In the genomic region with DNA sequence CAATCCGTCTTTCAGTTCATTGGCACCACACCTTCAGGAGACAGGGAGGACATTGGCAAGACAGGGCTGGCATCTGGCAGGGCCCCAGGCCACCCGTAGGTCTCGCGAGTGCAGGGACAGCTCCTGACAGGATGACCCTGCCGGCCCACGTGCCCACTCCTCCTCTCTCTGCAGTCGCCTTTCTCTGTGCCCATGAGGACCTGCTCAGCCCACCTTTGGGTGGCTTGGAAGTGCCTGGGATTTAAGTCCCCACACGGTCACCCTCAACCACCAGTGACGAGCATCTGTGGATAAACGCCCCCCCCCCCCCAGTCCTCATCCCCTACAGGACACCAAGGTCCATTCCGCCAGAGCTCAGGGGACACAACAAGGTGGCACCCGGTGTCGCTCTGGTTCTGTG, we compare ENCODE assay signal across 28 cellular contexts. TPM values are rescaled to one million over a fixed set of nuclear protein-coding genes. Genes with fewer than 3 reads are reported as not detected.
A peak's percentile ranks its signal among the peaks of the same experiment; 100 is the strongest.
DNase-seq lines count a peak whose midpoint lies in the region; ATAC-seq and TF ChIP-seq lines count a peak whose summit lies in the region.
"Had no signal": no experiment of that assay in that cellular context is flagged by ENCODE, and none has a peak within 500 bp of the region (broad histone marks: within the 10 kb centered on the region; RNA-seq: fewer than 3 reads in every experiment).

No MANE protein-coding gene starts in this region.

- no peak overlapping the region for H3K4me3 ChIP-seq in neuronal stem cell (ENCODE audit: low read length in 2 of 2)
- H3K4me3 ChIP-seq: body of pancreas, hepatocyte, neural progenitor cell, prostate gland, tibial artery had no signal

- no peak overlapping the region for H2BK15ac ChIP-seq in neuronal stem cell (ENCODE audit: low read length)

- H3K9ac ChIP-seq in neuronal stem cell (ENCODE audit: low read depth, low read length, poor library complexity) = no peak overlapping the region
- H3K9ac ChIP-seq: neural progenitor cell had no signal

- no peaks in the 10 kb centered on the region for H3K27me3 Mint-ChIP-seq in T-helper 2 cell treated with Interferon-gamma antibody and Interleukin-4, amounts not matched to agents 5 μg/mL and 100 μg/mL, for 36 hours (ENCODE audit: low read depth)
- no peaks in the 10 kb centered on the region for H3K27me3 Mint-ChIP-seq in CD4-positive, alpha-beta T cell
- no peaks in the 10 kb centered on the region for H3K27me3 Mint-ChIP-seq in activated naive CD8-positive, alpha-beta T cell treated with anti-CD3 and anti-CD28 coated beads, Interleukin-2, amount 50 U/mL, for 24 hours
- H3K27me3 Mint-ChIP-seq: activated naive CD4-positive, alpha-beta T cell treated with anti-CD3 and anti-CD28 coated beads, Interleukin-2, amount 50 U/mL, for 24 hours; B cell had no signal

- no peaks in the 10 kb centered on the region for H3K9me3 Mint-ChIP-seq in T-helper 2 cell treated with Interferon-gamma antibody and Interleukin-4, amounts not matched to agents 5 μg/mL and 100 μg/mL, for 36 hours
- no peaks in the 10 kb centered on the region for H3K9me3 Mint-ChIP-seq in CD4-positive, alpha-beta T cell
- no peaks in the 10 kb centered on the region for H3K9me3 Mint-ChIP-seq in activated naive CD8-positive, alpha-beta T cell treated with anti-CD3 and anti-CD28 coated beads, Interleukin-2, amount 50 U/mL, for 24 hours
- H3K9me3 Mint-ChIP-seq: activated naive CD4-positive, alpha-beta T cell treated with anti-CD3 and anti-CD28 coated beads, Interleukin-2, amount 50 U/mL, for 24 hours; neural progenitor cell had no signal

- peaks cover 4 to 5% of the 10 kb centered on the region in 2 donors for H3K4me1 ChIP-seq in neuronal stem cell (ENCODE audit: control insufficient read depth in 2 of 2, insufficient read depth in 1 of 2, low read depth in 1 of 2, low read length in 2 of 2)
- H3K4me1 ChIP-seq: foreskin keratinocyte, prostate gland had no signal

- H3K4me1 Mint-ChIP-seq in T-helper 2 cell treated with Interferon-gamma antibody and Interleukin-4, amounts not matched to agents 5 μg/mL and 100 μg/mL, for 36 hours (ENCODE audit: low read depth) = peaks cover 47% of the 10 kb centered on the region
- H3K4me1 Mint-ChIP-seq in CD4-positive, alpha-beta T cell (ENCODE audit: low read depth) = peaks cover 62% of the 10 kb centered on the region
- peaks cover 76% of the 10 kb centered on the region for H3K4me1 Mint-ChIP-seq in activated naive CD8-positive, alpha-beta T cell treated with anti-CD3 and anti-CD28 coated beads, Interleukin-2, amount 50 U/mL, for 24 hours

- peak overlapping the region; percentile 11 for H4K91ac ChIP-seq in neuronal stem cell (ENCODE audit: low read depth, low read length, poor library complexity)

- H3K4me2 ChIP-seq in neuronal stem cell (ENCODE audit: insufficient read depth, low read length, poor library complexity, severe bottlenecking) = no peak overlapping the region
- H3K4me2 ChIP-seq: hepatocyte, neural progenitor cell had no signal

- POLR2A ChIA-PET in CD4-positive, alpha-beta T cell (lab: Charles Lee) = no interaction called here

- no CpG with 5 or more reads among the region's 13 CpGs for WGBS in neuronal stem cell (ENCODE audit: extremely low coverage in 2 of 2, insufficient read length in 2 of 2, insufficient replicate concordance in 1 of 2), 2 donors

- H3K27ac Mint-ChIP-seq in T-helper 2 cell treated with Interferon-gamma antibody and Interleukin-4, amounts not matched to agents 5 μg/mL and 100 μg/mL, for 36 hours = peak overlapping the region; percentile 66
- peak overlapping the region; percentile 6 for H3K27ac Mint-ChIP-seq in CD4-positive, alpha-beta T cell
- H3K27ac Mint-ChIP-seq in activated naive CD8-positive, alpha-beta T cell treated with anti-CD3 and anti-CD28 coated beads, Interleukin-2, amount 50 U/mL, for 24 hours = peak overlapping the region; percentile 12
- H3K27ac Mint-ChIP-seq: activated naive CD4-positive, alpha-beta T cell treated with anti-CD3 and anti-CD28 coated beads, Interleukin-2, amount 50 U/mL, for 24 hours; B cell; neural progenitor cell had no signal

- no peaks in the 10 kb centered on the region for H3K9me3 ChIP-seq in CD4-positive, alpha-beta T cell (ENCODE audit: control insufficient read depth, low read length)
- no peaks in the 10 kb centered on the region for H3K9me3 ChIP-seq in neuronal stem cell (replicated peaks in 1 of 2; ENCODE audit: control insufficient read depth in 2 of 2, insufficient read depth in 1 of 2, low read depth in 1 of 2, low read length in 2 of 2)
- H3K9me3 ChIP-seq: body of pancreas, prostate gland, tibial artery had no signal

- no peak overlapping the region for H4K8ac ChIP-seq in neuronal stem cell (ENCODE audit: low read depth, low read length)

- peaks cover 9% of the 10 kb centered on the region for H3K79me1 ChIP-seq in neuronal stem cell (ENCODE audit: low read depth, low read length)

- intact Hi-C loops in CD4-positive, alpha-beta T cell (cut with DNase I, micrococcal nuclease) = loop anchor here in 1 of 2 experiments (5.0 to 10.0 kb wide), 4 partner anchors 58 to 451 kb away; partner anchors contain the start of gene CLPTM1L

- no peak overlapping the region for H2BK120ac ChIP-seq in neuronal stem cell (ENCODE audit: low read depth, low read length)

- no peak overlapping the region for H2AK5ac ChIP-seq in neuronal stem cell (ENCODE audit: low read depth, low read length)

- no peaks in the 10 kb centered on the region for H3K27me3 ChIP-seq in CD4-positive, alpha-beta T cell (ENCODE audit: control insufficient read depth, insufficient read depth, low read length)
- H3K27me3 ChIP-seq in neuronal stem cell (ENCODE audit: control insufficient read depth in 3 of 3, insufficient read depth in 3 of 3, low read depth in 1 of 3, low read length in 3 of 3) = no peaks in the 10 kb centered on the region
- H3K27me3 ChIP-seq: body of pancreas, foreskin keratinocyte, hepatocyte, neural progenitor cell, tibial artery had no signal

- H3K4me3 Mint-ChIP-seq in T-helper 2 cell treated with Interferon-gamma antibody and Interleukin-4, amounts not matched to agents 5 μg/mL and 100 μg/mL, for 36 hours = peak overlapping the region; percentile 19
- H3K4me3 Mint-ChIP-seq in CD4-positive, alpha-beta T cell = peak overlapping the region; percentile 12
- H3K4me3 Mint-ChIP-seq in activated naive CD8-positive, alpha-beta T cell treated with anti-CD3 and anti-CD28 coated beads, Interleukin-2, amount 50 U/mL, for 24 hours = no peak overlapping the region
- H3K4me3 Mint-ChIP-seq: activated naive CD4-positive, alpha-beta T cell treated with anti-CD3 and anti-CD28 coated beads, Interleukin-2, amount 50 U/mL, for 24 hours; B cell; immature natural killer cell; neural progenitor cell had no signal

- no peak overlapping the region for H3K18ac ChIP-seq in neuronal stem cell (ENCODE audit: low read length)

- no peak overlapping the region for H3K14ac ChIP-seq in neuronal stem cell (ENCODE audit: low read length)

- TF ChIP-seq CTCF in CD4-positive, alpha-beta T cell (IDR thresholded peaks at IDR 0.05) = no peak

- no peak overlapping the region for H2AFZ ChIP-seq in neuronal stem cell (ENCODE audit: low read length)
- H2AFZ ChIP-seq: hepatocyte, neural progenitor cell had no signal

- ATAC-seq in CD4-positive, alpha-beta T cell (ENCODE audit: poor library complexity) = no peak
- ATAC-seq in activated naive CD8-positive, alpha-beta T cell treated with anti-CD3 and anti-CD28 coated beads, Interleukin-2, amount 50 U/mL, for 24 hours = no peak
- no peak for ATAC-seq in GM18520 (IDR thresholded peaks at IDR 0.05; ENCODE audit: unreplicated experiment)
- ATAC-seq: body of pancreas, foreskin keratinocyte, left lobe of liver had no signal

- H2BK12ac ChIP-seq in neuronal stem cell (ENCODE audit: low read length) = no peak overlapping the region

- H2BK5ac ChIP-seq in neuronal stem cell (ENCODE audit: low read length) = no peak overlapping the region

- peaks cover 36% of the 10 kb centered on the region for H3K36me3 Mint-ChIP-seq in T-helper 2 cell treated with Interferon-gamma antibody and Interleukin-4, amounts not matched to agents 5 μg/mL and 100 μg/mL, for 36 hours (ENCODE audit: low read depth)
- H3K36me3 Mint-ChIP-seq in CD4-positive, alpha-beta T cell (ENCODE audit: low read depth) = peaks cover 43% of the 10 kb centered on the region
- H3K36me3 Mint-ChIP-seq in activated naive CD8-positive, alpha-beta T cell treated with anti-CD3 and anti-CD28 coated beads, Interleukin-2, amount 50 U/mL, for 24 hours (ENCODE audit: low read depth) = peaks cover 25% of the 10 kb centered on the region

- no peak overlapping the region for H3K23ac ChIP-seq in neuronal stem cell (ENCODE audit: low read depth, low read length, poor library complexity)

- CTCF ChIA-PET in CD4-positive, alpha-beta T cell (lab: Charles Lee) = no interaction called here

- H3K36me3 ChIP-seq in neuronal stem cell (replicated peaks in 1 of 2; ENCODE audit: control insufficient read depth in 2 of 2, insufficient read depth in 2 of 2, low read length in 2 of 2) = peaks cover 16 to 32% of the 10 kb centered on the region in 2 donors
- H3K36me3 ChIP-seq: neural progenitor cell had no signal

- H3K4ac ChIP-seq in neuronal stem cell (ENCODE audit: low read length) = no peak overlapping the region

- DNase-seq in T-helper 2 cell treated with Interferon-gamma antibody and Interleukin-4, amounts not matched to agents 5 μg/mL and 100 μg/mL, for 36 hours (ENCODE audit: low spot score) = no peak
- DNase-seq in T-helper 2 cell (no peak), neuronal stem cell (ENCODE audit: low spot score) (no peak), DMS153 treated with DMSO at 0.1 percent for 48 hours (lab: John Stamatoyannopoulos, UW; ENCODE audit: unreplicated experiment) (no peak), SW480 (ENCODE audit: low spot score) (no peak)
- no peak for DNase-seq in CD4-positive, alpha-beta T cell
- no peak for DNase-seq in activated naive CD8-positive, alpha-beta T cell treated with anti-CD3 and anti-CD28 coated beads, Interleukin-2, amount 50 U/mL, for 24 hours
- DNase-seq: 8988T; activated CD4-positive, alpha-beta T cell treated with anti-CD3 and anti-CD28 coated beads, Interleukin-2, amount 50 U/mL, for 4 hours; activated T-cell treated with anti-CD3 and anti-CD28 coated beads, Interleukin-2, amount 50 U/mL, for 1 hour; body of pancreas; effector CD8-positive, alpha-beta T cell; foreskin keratinocyte; immature natural killer cell; midbrain; NCI-H1092; NCI-H187 treated with DMSO at 0.1 percent for 48 hours; NCI-H2227 treated with DMSO at 0.1 percent for 48 hours; stimulated activated CD4-positive, alpha-beta T cell treated with anti-CD3 and anti-CD28 coated beads, Interleukin-2, amount 100 ng/mL, for 48 hours; stimulated activated naive CD4-positive, alpha-beta T cell treated with Interleukin-2 at 50 U/mL for 16 hours had no signal

- H3K27ac ChIP-seq in CD4-positive, alpha-beta T cell (ENCODE audit: low read depth, low read length) = no peak overlapping the region
- no peak overlapping the region for H3K27ac ChIP-seq in neuronal stem cell (replicated peaks; ENCODE audit: low read length)
- H3K27ac ChIP-seq: body of pancreas, foreskin keratinocyte, hepatocyte, neural progenitor cell, prostate gland, tibial artery had no signal

RNA-seq across cellular contexts. Expression of gene MRPL36, which starts 4.1 kb away (rescaled TPM):
- 10 to 100 TPM; 14.3 to 18.2 TPM for total RNA-seq in CD4-positive, alpha-beta T cell
- 54.5 TPM for polyA plus RNA-seq in neuronal stem cell (2013, experiment 1 of 2)
- polyA plus RNA-seq in neuronal stem cell (2013, experiment 2 of 2) = 56.1 TPM

RNA-seq across cellular contexts. Expression of gene NDUFS6, which starts 5.7 kb away (rescaled TPM):
- 10 to 100 TPM; 13.1 to 17.5 TPM for total RNA-seq in CD4-positive, alpha-beta T cell
- polyA plus RNA-seq in neuronal stem cell (2013, experiment 1 of 2) = 149 TPM
- polyA plus RNA-seq in neuronal stem cell (2013, experiment 2 of 2) = 147 TPM

Comparison
In these comparisons a context has a peak if more than half of its experiments do, and no peak if none do; other contexts are left out.
1. H3K27ac Mint-ChIP-seq: peak in every context shown above with its lines; median percentile 66 in T-helper 2 cell treated with Interferon-gamma antibody and Interleukin-4, amounts not matched to agents 5 μg/mL and 100 μg/mL, for 36 hours; 12 in activated naive CD8-positive, alpha-beta T cell treated with anti-CD3 and anti-CD28 coated beads, Interleukin-2, amount 50 U/mL, for 24 hours; 6 in CD4-positive, alpha-beta T cell.